ENCODE assay signal across 2 cellular contexts in genomic region chr18:48724455-48724854, GRCh38.
TF ChIP-seq lines count a peak whose summit lies in the region.

No MANE protein-coding gene starts in this region.

TF ChIP-seq in IMR-90, 13 proteins besides CTCF, POLR2A, EP300 and RAD21:
- TF ChIP-seq CHD1 (IDR thresholded peaks at IDR 0.05; ENCODE audit: low read depth, low read length) (no peak), MXI1 (IDR thresholded peaks at IDR 0.05; ENCODE audit: borderline replicate concordance, low read depth, low read length) (no peak), RFX5 (IDR thresholded peaks at IDR 0.05; ENCODE audit: low read depth, low read length) (no peak), MAFK (IDR thresholded peaks at IDR 0.05; ENCODE audit: low read depth, low read length) (no peak), NFE2L2 (IDR thresholded peaks at IDR 0.05; ENCODE audit: low read depth, low read length) (no peak), BHLHE40 (IDR thresholded peaks at IDR 0.05; ENCODE audit: low read depth, low read length) (no peak), MAZ (IDR thresholded peaks at IDR 0.05; ENCODE audit: borderline replicate concordance, low read depth, low read length) (no peak), CEBPB (IDR thresholded peaks at IDR 0.05; ENCODE audit: low read depth, low read length) (no peak), FOS (IDR thresholded peaks at IDR 0.05; ENCODE audit: low read depth, low read length) (no peak), SMC3 (IDR thresholded peaks at IDR 0.05; ENCODE audit: low read depth, low read length) (no peak), RCOR1 (IDR thresholded peaks at IDR 0.05; ENCODE audit: insufficient replicate concordance, low read length) (no peak)
- TF ChIP-seq, protein P1, sequence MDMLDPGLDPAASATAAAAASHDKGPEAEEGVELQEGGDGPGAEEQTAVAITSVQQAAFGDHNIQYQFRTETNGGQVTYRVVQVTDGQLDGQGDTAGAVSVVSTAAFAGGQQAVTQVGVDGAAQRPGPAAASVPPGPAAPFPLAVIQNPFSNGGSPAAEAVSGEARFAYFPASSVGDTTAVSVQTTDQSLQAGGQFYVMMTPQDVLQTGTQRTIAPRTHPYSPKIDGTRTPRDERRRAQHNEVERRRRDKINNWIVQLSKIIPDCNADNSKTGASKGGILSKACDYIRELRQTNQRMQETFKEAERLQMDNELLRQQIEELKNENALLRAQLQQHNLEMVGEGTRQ (IDR thresholded peaks at IDR 0.05; ENCODE audit: low read depth, low read length), result no peak
- TF ChIP-seq, protein P2, sequence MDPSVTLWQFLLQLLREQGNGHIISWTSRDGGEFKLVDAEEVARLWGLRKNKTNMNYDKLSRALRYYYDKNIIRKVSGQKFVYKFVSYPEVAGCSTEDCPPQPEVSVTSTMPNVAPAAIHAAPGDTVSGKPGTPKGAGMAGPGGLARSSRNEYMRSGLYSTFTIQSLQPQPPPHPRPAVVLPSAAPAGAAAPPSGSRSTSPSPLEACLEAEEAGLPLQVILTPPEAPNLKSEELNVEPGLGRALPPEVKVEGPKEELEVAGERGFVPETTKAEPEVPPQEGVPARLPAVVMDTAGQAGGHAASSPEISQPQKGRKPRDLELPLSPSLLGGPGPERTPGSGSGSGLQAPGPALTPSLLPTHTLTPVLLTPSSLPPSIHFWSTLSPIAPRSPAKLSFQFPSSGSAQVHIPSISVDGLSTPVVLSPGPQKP (IDR thresholded peaks at IDR 0.05; ENCODE audit: borderline replicate concordance, low read depth, low read length), result no peak

TF ChIP-seq in WTC11, 78 proteins besides CTCF, POLR2A, EP300 and RAD21:
- no peak for TF ChIP-seq NR3C1 (CRISPR knock-in tag; conservative IDR thresholded peaks at IDR 0.05; ENCODE audit: low read depth)
- TF ChIP-seq GABPB1 (CRISPR knock-in tag; IDR thresholded peaks at IDR 0.05), result no peak
- no peak for TF ChIP-seq MYBL2 (CRISPR knock-in tag; IDR thresholded peaks at IDR 0.05)
- TF ChIP-seq HMGXB4 (CRISPR knock-in tag; IDR thresholded peaks at IDR 0.05), result no peak
- no peak for TF ChIP-seq TEAD4 (CRISPR knock-in tag; IDR thresholded peaks at IDR 0.05)
- no peak for TF ChIP-seq HMGA2 (CRISPR knock-in tag; IDR thresholded peaks at IDR 0.05)
- TF ChIP-seq NFE2L1 (CRISPR knock-in tag; IDR thresholded peaks at IDR 0.05), result no peak
- TF ChIP-seq CBFB (CRISPR knock-in tag; IDR thresholded peaks at IDR 0.05; ENCODE audit: low read depth), result no peak
